In genomic region chr16:57977418-57978069, GRCh38 we compare ENCODE assay signal across 3 cellular contexts.
TF ChIP-seq lines count a peak whose summit lies in the region.

No MANE protein-coding gene starts in this region.

TF ChIP-seq in A549, 52 proteins besides CTCF, POLR2A, EP300 and RAD21 (continued from another document):
- TF ChIP-seq ELK1 (IDR thresholded peaks at IDR 0.05; ENCODE audit: low read depth, low read length) (no peak), RCOR1 (IDR thresholded peaks at IDR 0.05; ENCODE audit: low read depth, low read length) (no peak), ZFP36 (IDR thresholded peaks at IDR 0.05; ENCODE audit: borderline replicate concordance, partially characterized antibody) (no peak), EHF (CRISPR knock-in tag; IDR thresholded peaks at IDR 0.05) (no peak), BCL3 (IDR thresholded peaks at IDR 0.05) (no peak), MAZ (IDR thresholded peaks at IDR 0.05; ENCODE audit: borderline replicate concordance, low read depth, low read length) (no peak), CHD4 (IDR thresholded peaks at IDR 0.05; ENCODE audit: borderline replicate concordance) (no peak), CEBPB (IDR thresholded peaks at IDR 0.05) (no peak), TP53 (CRISPR knock-in tag; IDR thresholded peaks at IDR 0.05) (no peak), SMC3 (IDR thresholded peaks at IDR 0.05) (0 out of 3 replicates have a peak, but pooled peaks have one; percentile 11)

TF ChIP-seq in SK-N-SH, 30 proteins besides CTCF, POLR2A, EP300 and RAD21 (continued from another document):
- TF ChIP-seq REST (IDR thresholded peaks at IDR 0.05; ENCODE audit: low read depth, low read length) = no peak
- TF ChIP-seq TAF1 (IDR thresholded peaks at IDR 0.05; ENCODE audit: borderline replicate concordance, low read depth, low read length) = no peak
TF ChIP-seq in SK-N-SH: peak in this region for 0.

TF ChIP-seq in HEK293T, 16 proteins besides CTCF, POLR2A, EP300 and RAD21 (continued from another document):
- no peak for TF ChIP-seq BHLHE40 (IDR thresholded peaks at IDR 0.05; ENCODE audit: borderline replicate concordance)
